In genomic region chr1:234309598-234310459, GRCh38 we compare ENCODE assay signal across 8 cellular contexts.
DNase-seq lines count a peak whose midpoint lies in the region; ATAC-seq and TF ChIP-seq lines count a peak whose summit lies in the region.

No MANE protein-coding gene starts in this region.

- no peaks in the 10 kb centered on the region for H3K9me3 ChIP-seq in CD8-positive, alpha-beta T cell (ENCODE audit: low read length)

- intact Hi-C loops in CD8-positive, alpha-beta T cell (cut with DNase I, micrococcal nuclease) = loop anchor here (1.0 to 2.0 kb wide), 3 partner anchors 195 to 1006 kb away; no protein-coding TSS in a partner anchor

- H3K27ac ChIP-seq in CD8-positive, alpha-beta T cell (ENCODE audit: low read depth, low read length) = no peak overlapping the region

- H3K4me3 Mint-ChIP-seq in CD8-positive, alpha-beta T cell = no peak overlapping the region
- H3K4me3 Mint-ChIP-seq in activated CD4-positive, alpha-beta memory T cell treated with anti-CD3 and anti-CD28 coated beads, Interleukin-2, amount 10 ng/mL, durations not matched to agents 7 days and 5 days = no peak overlapping the region
- H3K4me3 Mint-ChIP-seq in effector memory CD8-positive, alpha-beta T cell = peak overlapping the region in 1 of 2 donors; percentile 33

- H3K36me3 Mint-ChIP-seq in CD8-positive, alpha-beta T cell = no peaks in the 10 kb centered on the region
- H3K36me3 Mint-ChIP-seq in activated CD4-positive, alpha-beta memory T cell treated with anti-CD3 and anti-CD28 coated beads, Interleukin-2, amount 10 ng/mL, durations not matched to agents 7 days and 5 days (ENCODE audit: low read depth) = peaks cover 4% of the 10 kb centered on the region
- H3K36me3 Mint-ChIP-seq in effector memory CD8-positive, alpha-beta T cell (ENCODE audit: insufficient read depth) = peaks cover 5% of the 10 kb centered on the region

- H3K27me3 ChIP-seq in CD8-positive, alpha-beta T cell (ENCODE audit: insufficient read depth, low read length) = no peaks in the 10 kb centered on the region

- POLR2A ChIA-PET in CD8-positive, alpha-beta T cell (lab: Charles Lee) = interaction anchor here (1.2 kb wide), 1 partner anchor 16 kb away, joined by 5 read pairs; no protein-coding TSS in a partner anchor
- POLR2A ChIA-PET in activated CD4-positive, alpha-beta memory T cell treated with anti-CD3 and anti-CD28 coated beads, Interleukin-2, amount 10 ng/mL, durations not matched to agents 7 days and 5 days (lab: Charles Lee) = interaction anchor here (1.0 to 1.7 kb wide), 3 partner anchors 66 to 99 kb away, joined by 3 to 6 read pairs (median 5); no protein-coding TSS in a partner anchor

- H3K4me1 ChIP-seq in CD8-positive, alpha-beta T cell (ENCODE audit: insufficient read depth, low read length) = peaks cover 18% of the 10 kb centered on the region

- H3K27me3 Mint-ChIP-seq in CD8-positive, alpha-beta T cell (ENCODE audit: low read depth) = peaks cover 15% of the 10 kb centered on the region
- H3K27me3 Mint-ChIP-seq in activated CD4-positive, alpha-beta memory T cell treated with anti-CD3 and anti-CD28 coated beads, Interleukin-2, amount 10 ng/mL, durations not matched to agents 7 days and 5 days = no peaks in the 10 kb centered on the region
- peaks cover 0 to 7% of the 10 kb centered on the region in 2 donors for H3K27me3 Mint-ChIP-seq in effector memory CD8-positive, alpha-beta T cell

- ATAC-seq in CD8-positive, alpha-beta T cell = peak; percentile 83
- ATAC-seq in GM19455 (IDR thresholded peaks at IDR 0.05; ENCODE audit: unreplicated experiment) = peak; percentile 90
- ATAC-seq in HG03521 (IDR thresholded peaks at IDR 0.05; ENCODE audit: unreplicated experiment) = peak; percentile 82
- peak; percentile 88 for ATAC-seq in effector memory CD8-positive, alpha-beta T cell (replicated peaks)

- H3K27ac Mint-ChIP-seq in CD8-positive, alpha-beta T cell = no peak overlapping the region
- H3K27ac Mint-ChIP-seq in activated CD4-positive, alpha-beta memory T cell treated with anti-CD3 and anti-CD28 coated beads, Interleukin-2, amount 10 ng/mL, durations not matched to agents 7 days and 5 days = no peak overlapping the region
- peak overlapping the region; percentile 35 to 65 for H3K27ac Mint-ChIP-seq in effector memory CD8-positive, alpha-beta T cell

- peaks cover 3% of the 10 kb centered on the region for H3K4me1 Mint-ChIP-seq in CD8-positive, alpha-beta T cell (ENCODE audit: low read depth)
- H3K4me1 Mint-ChIP-seq in activated CD4-positive, alpha-beta memory T cell treated with anti-CD3 and anti-CD28 coated beads, Interleukin-2, amount 10 ng/mL, durations not matched to agents 7 days and 5 days = peaks cover 6% of the 10 kb centered on the region
- H3K4me1 Mint-ChIP-seq in effector memory CD8-positive, alpha-beta T cell (ENCODE audit: low read depth in 2 of 2) = peaks cover 18 to 36% of the 10 kb centered on the region in 2 donors

- H3K4me3 ChIP-seq in CD8-positive, alpha-beta T cell (ENCODE audit: low read depth, low read length) = no peak overlapping the region

- H3K36me3 ChIP-seq in CD8-positive, alpha-beta T cell (ENCODE audit: insufficient read depth, low read length) = no peaks in the 10 kb centered on the region

- TF ChIP-seq CTCF in CD8-positive, alpha-beta T cell (IDR thresholded peaks at IDR 0.05) = peak; percentile 83

- CTCF ChIA-PET in CD8-positive, alpha-beta T cell (lab: Charles Lee) = interaction anchor here (0.6 to 6.2 kb wide), 22 partner anchors 9 to 1009 kb away, joined by 3 to 48 read pairs (median 4); no protein-coding TSS in a partner anchor
- CTCF ChIA-PET in activated CD4-positive, alpha-beta memory T cell treated with anti-CD3 and anti-CD28 coated beads, Interleukin-2, amount 10 ng/mL, durations not matched to agents 7 days and 5 days (lab: Charles Lee) = interaction anchor here (0.5 to 7.1 kb wide), 55 partner anchors 7 to 1051 kb away, joined by 3 to 108 read pairs (median 4); no protein-coding TSS in a partner anchor

- peak; percentile 52 to 74 (median 63) for DNase-seq in CD8-positive, alpha-beta T cell
- peak; percentile 46 for DNase-seq in NCI-H748 treated with DMSO at 0.1 percent for 48 hours (lab: John Stamatoyannopoulos, UW)
- peak; percentile 75 for DNase-seq in activated CD4-positive, alpha-beta memory T cell treated with anti-CD3 and anti-CD28 coated beads, Interleukin-2, amount 10 ng/mL, durations not matched to agents 7 days and 5 days
- peak; percentile 73 to 75 (median 75) for DNase-seq in effector memory CD8-positive, alpha-beta T cell
- peak; percentile 39 for DNase-seq in midbrain (lab: John Stamatoyannopoulos, UW)
- peak; percentile 18 to 42 for DNase-seq in stimulated activated CD8-positive, alpha-beta memory T cell treated with anti-CD3 and anti-CD28 coated beads, Interleukin-7, amount 100 ng/mL, for 1 hour (ENCODE audit: low read depth in 2 of 2)

- H3K9me3 Mint-ChIP-seq in CD8-positive, alpha-beta T cell = no peaks in the 10 kb centered on the region
- H3K9me3 Mint-ChIP-seq in activated CD4-positive, alpha-beta memory T cell treated with anti-CD3 and anti-CD28 coated beads, Interleukin-2, amount 10 ng/mL, durations not matched to agents 7 days and 5 days = no peaks in the 10 kb centered on the region
- H3K9me3 Mint-ChIP-seq in effector memory CD8-positive, alpha-beta T cell = peaks cover 0 to 4% of the 10 kb centered on the region in 2 donors

Comparison
In these comparisons a context has a peak if more than half of its experiments do, and no peak if none do; other contexts are left out.
1. H3K27ac Mint-ChIP-seq: peak in effector memory CD8-positive, alpha-beta T cell (2 of 2); none in CD8-positive, alpha-beta T cell (single experiment) and activated CD4-positive, alpha-beta memory T cell treated with anti-CD3 and anti-CD28 coated beads, Interleukin-2, amount 10 ng/mL, durations not matched to agents 7 days and 5 days (single experiment).
2. Peak in every context shown above with its lines, with median percentiles within 50 percentile points of each other: ATAC-seq and DNase-seq.